ENCODE assay signal across 1 cellular context in the genomic region with DNA sequence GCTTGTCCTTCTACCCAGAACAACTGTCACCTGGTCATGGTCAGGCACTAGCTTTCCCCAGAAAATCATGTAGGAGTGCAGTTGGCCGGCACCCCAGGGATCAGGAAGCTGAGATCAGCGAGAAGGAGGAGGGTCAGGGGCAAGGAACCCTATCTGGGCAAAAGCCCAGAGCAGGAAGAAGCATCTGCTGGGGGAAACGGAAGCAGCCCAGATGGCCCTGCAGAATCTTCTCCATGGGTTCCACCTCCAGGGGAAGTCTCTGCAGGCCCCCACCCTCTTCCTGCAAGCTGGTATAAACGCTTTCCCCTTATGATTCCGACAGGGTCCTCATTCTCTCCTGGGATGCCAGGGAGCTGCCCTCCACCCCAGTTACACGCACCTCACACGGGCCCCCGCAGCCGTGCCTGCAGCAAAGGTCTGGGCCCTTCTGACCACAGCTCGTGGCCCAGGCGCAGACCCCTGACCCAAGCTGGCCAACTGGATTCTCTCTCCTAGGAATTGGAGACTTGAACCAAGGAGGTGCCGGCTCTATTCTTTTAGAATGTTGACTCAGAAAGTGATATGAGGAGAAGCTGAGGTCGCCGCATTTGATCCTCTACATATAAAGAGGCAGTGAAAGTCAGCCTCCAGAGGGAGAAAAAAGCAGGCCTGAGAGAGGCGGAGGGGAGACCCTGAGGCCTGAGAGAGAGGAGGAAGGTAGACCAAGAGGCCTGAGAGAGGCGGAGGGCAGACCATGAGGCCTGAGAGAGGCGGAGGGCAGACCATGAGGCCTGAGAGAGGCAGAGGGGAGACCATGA.
TF ChIP-seq lines count a peak whose summit lies in the region.

No MANE protein-coding gene starts in this region.

TF ChIP-seq in endothelial cell of umbilical vein, 7 proteins besides CTCF, POLR2A, EP300 and RAD21:
- TF ChIP-seq FOS (IDR thresholded peaks at IDR 0.05; ENCODE audit: borderline replicate concordance, insufficient read depth, low read length) (no peak), POLR2AphosphoS5 (IDR thresholded peaks at IDR 0.05; ENCODE audit: insufficient read depth, low read depth, low read length) (peak; percentile 39)
TF ChIP-seq in endothelial cell of umbilical vein: peak in this region for 1.
